Comparison of ENCODE assay signal across 8 cellular contexts in the genomic region with DNA sequence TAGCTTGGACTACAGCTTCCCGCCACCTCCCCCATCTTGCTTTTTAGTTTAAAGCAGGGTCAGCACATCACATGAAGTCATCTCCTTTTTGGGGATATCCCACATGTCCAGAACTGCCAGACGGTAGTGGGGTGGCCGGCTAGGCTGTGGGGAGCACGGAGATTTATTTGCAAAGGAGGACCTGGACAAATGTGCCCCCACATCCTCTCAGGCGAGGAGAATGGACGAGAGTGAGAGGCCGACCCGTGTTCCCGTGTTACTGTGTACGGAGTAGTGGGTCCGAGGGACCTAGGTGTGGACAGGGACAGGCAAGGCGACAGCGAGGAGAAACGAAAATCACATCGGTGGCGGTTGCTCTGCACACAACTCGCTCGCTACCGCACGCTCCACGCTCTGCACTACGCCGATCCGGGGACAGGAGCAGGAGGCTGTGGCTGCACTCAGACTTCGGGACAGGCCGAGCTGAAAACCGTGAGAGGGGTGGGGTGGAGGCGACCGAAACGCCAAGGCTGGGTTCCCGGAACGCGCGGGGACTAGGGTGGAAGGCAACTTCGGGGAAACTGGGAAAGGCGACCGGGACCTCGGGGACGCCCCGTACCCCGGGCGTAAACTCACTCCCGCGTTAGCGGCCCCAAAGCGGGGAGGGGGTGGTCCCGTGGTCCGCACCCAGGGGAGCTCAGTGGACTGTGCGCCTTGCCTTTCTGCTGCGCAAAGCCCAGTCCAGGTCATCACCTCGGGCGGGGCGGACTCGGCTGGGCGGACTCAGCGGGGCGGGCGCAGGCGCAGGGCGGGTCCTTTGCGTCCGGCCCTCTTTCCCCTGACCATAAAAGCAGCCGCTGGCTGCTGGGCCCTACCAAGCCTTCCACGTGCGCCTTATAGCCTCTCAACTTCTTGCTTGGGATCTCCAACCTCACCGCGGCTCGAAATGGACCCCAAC. TPM values are rescaled to one million over a fixed set of nuclear protein-coding genes. Genes with fewer than 3 reads are reported as not detected.
DNase-seq lines count a peak whose midpoint lies in the region; ATAC-seq and TF ChIP-seq lines count a peak whose summit lies in the region.

A gene (plus strand): TSS at position 853 of the 937 bp plus-strand sequence. CDS start 73 bp downstream, at position 926.

- POLR2A ChIA-PET in T-cell (lab: Charles Lee), result no interaction called here
- POLR2A ChIA-PET in naive thymus-derived CD8-positive, alpha-beta T cell (lab: Charles Lee), result interaction anchor here (1.7 kb wide), 1 partner anchor 30 kb away, joined by 4 read pairs; a partner anchor contains a TSS

- H3K4me3 ChIP-seq in fibroblast of pulmonary artery (replicated peaks; ENCODE audit: low read depth, low read length), result peak within 1 kb of the TSS; percentile 60

- ATAC-seq in T-cell (replicated peaks in 1 of 4) (peak in 3 of 4 experiments; percentile 38 to 45 (median 39)), HG03039 (IDR thresholded peaks at IDR 0.05; ENCODE audit: unreplicated experiment) (no peak), HG03175 (IDR thresholded peaks at IDR 0.05; ENCODE audit: unreplicated experiment) (no peak)
- ATAC-seq in naive thymus-derived CD8-positive, alpha-beta T cell, result peak; percentile 43 to 51

- H3K4me3 Mint-ChIP-seq in CD14-positive monocyte (peak within 1 kb of the TSS; percentile 59 to 91), T-cell (peak within 1 kb of the TSS; percentile 9 to 55 (median 31))
- H3K4me3 Mint-ChIP-seq in naive thymus-derived CD8-positive, alpha-beta T cell, result peak within 1 kb of the TSS; percentile 9 to 77 (median 50)

- intact Hi-C loops in CD14-positive monocyte (cut with micrococcal nuclease), result no loop called here

- no peak for TF ChIP-seq CTCF in CD14-positive monocyte (IDR thresholded peaks at IDR 0.05)
- TF ChIP-seq CTCF in fibroblast of pulmonary artery (IDR thresholded peaks at IDR 0.05; ENCODE audit: low read length, missing control alignments), result no peak

- peaks cover 92 to 99% (median 97%) of the 10 kb centered on the region in 3 donors for H3K27me3 Mint-ChIP-seq in CD14-positive monocyte (ENCODE audit: low read depth in 3 of 3)
- peaks cover 64 to 77% of the 10 kb centered on the region in 2 donors for H3K27me3 Mint-ChIP-seq in T-cell
- H3K27me3 Mint-ChIP-seq in naive thymus-derived CD8-positive, alpha-beta T cell, result peaks cover 52 to 79% (median 69%) of the 10 kb centered on the region in 5 donors

- no peak for DNase-seq in CD14-positive monocyte (ENCODE audit: low spot score)
- DNase-seq in T-cell, result no peak
- peak; percentile 49 for DNase-seq in fibroblast of pulmonary artery (ENCODE audit: low read depth)
- no peak for DNase-seq in naive thymus-derived CD8-positive, alpha-beta T cell
- no peak for DNase-seq in NCI-H69 (lab: John Stamatoyannopoulos, UW)
- DNase-seq in DMS153 treated with DMSO at 0.1 percent for 48 hours (lab: John Stamatoyannopoulos, UW; ENCODE audit: unreplicated experiment), result no peak

- H3K36me3 Mint-ChIP-seq in CD14-positive monocyte, result peaks cover 0 to 5% of the 10 kb centered on the region in 2 donors
- H3K36me3 Mint-ChIP-seq in T-cell, result no peaks in the 10 kb centered on the region
- no peaks in the 10 kb centered on the region for H3K36me3 Mint-ChIP-seq in naive thymus-derived CD8-positive, alpha-beta T cell

- CTCF ChIA-PET in T-cell (lab: Charles Lee), result no interaction called here

- H3K27ac Mint-ChIP-seq in CD14-positive monocyte (no peak within 1 kb of the TSS), T-cell (peak within 1 kb of the TSS in 1 of 2 donors; percentile 39)
- H3K27ac Mint-ChIP-seq in naive thymus-derived CD8-positive, alpha-beta T cell, result peak within 1 kb of the TSS in 2 of 10 donors; percentile 52 to 67

- H3K9me3 Mint-ChIP-seq in CD14-positive monocyte (peaks cover 0 to 14% (median 9%) of the 10 kb centered on the region in 7 donors), T-cell (no peaks in the 10 kb centered on the region)
- H3K9me3 Mint-ChIP-seq in naive thymus-derived CD8-positive, alpha-beta T cell, result no peaks in the 10 kb centered on the region

- peaks cover 20% of the 10 kb centered on the region for H3K4me1 Mint-ChIP-seq in CD14-positive monocyte
- H3K4me1 Mint-ChIP-seq in T-cell, result peaks cover 27 to 43% (median 32%) of the 10 kb centered on the region in 3 donors
- H3K4me1 Mint-ChIP-seq in naive thymus-derived CD8-positive, alpha-beta T cell, result peaks cover 25 to 48% (median 33%) of the 10 kb centered on the region in 4 donors

RNA-seq across cellular contexts. Expression of the gene that starts here (rescaled TPM):
- polyA plus RNA-seq in CD14-positive monocyte, result not detected
- total RNA-seq in T-cell, result not detected
- not detected for total RNA-seq in naive thymus-derived CD8-positive, alpha-beta T cell
- polyA plus RNA-seq in naive thymus-derived CD8-positive, alpha-beta T cell, result not detected

Comparison
In these comparisons a context has a peak if more than half of its experiments do, and no peak if none do; other contexts are left out.
1. Peak in ATAC-seq in T-cell; RNA of the gene not detected or under 1 TPM.
2. Peak in ATAC-seq in naive thymus-derived CD8-positive, alpha-beta T cell; RNA of the gene not detected or under 1 TPM.